11 cellular contexts compared by ENCODE assay signal in genomic region chr5:34709861-34710673, GRCh38. TPM values are rescaled to one million over a fixed set of nuclear protein-coding genes. Genes with fewer than 3 reads are reported as not detected.
DNase-seq lines count a peak whose midpoint lies in the region; ATAC-seq and TF ChIP-seq lines count a peak whose summit lies in the region.
"Had no signal": no experiment of that assay in that cellular context is flagged by ENCODE, and none has a peak within 500 bp of the region (broad histone marks: within the 10 kb centered on the region; RNA-seq: fewer than 3 reads in every experiment).

No MANE protein-coding gene starts in this region.

- no peak for TF ChIP-seq CTCF in PC-3 (conservative IDR thresholded peaks at IDR 0.05; ENCODE audit: low read depth, low read length)
- no peak for TF ChIP-seq CTCF in esophagus muscularis mucosa (IDR thresholded peaks at IDR 0.05)
- TF ChIP-seq CTCF in nephron progenitor cell (IDR thresholded peaks at IDR 0.05): no peak

- BruUV-seq in PC-3 (replicated peaks; lab: Mats Ljungman, UMichigan): no TSS peak

- H3F3A ChIP-seq in PC-3 (ENCODE audit: low read length, unreplicated experiment): peaks cover 5% of the 10 kb centered on the region

- H3K4me3 Mint-ChIP-seq in nephron progenitor cell (no peak overlapping the region), immature natural killer cell (no peak overlapping the region)
- H3K4me3 Mint-ChIP-seq: activated naive CD4-positive, alpha-beta T cell treated with anti-CD3 and anti-CD28 coated beads for 36 hours had no signal

- H4K20me1 ChIP-seq in PC-3 (ENCODE audit: low read length): no peaks in the 10 kb centered on the region

- H3K4me1 ChIP-seq in PC-3 (ENCODE audit: insufficient read depth, low read length) (peaks cover 23% of the 10 kb centered on the region), esophagus muscularis mucosa (peaks cover 0 to 49% (median 42%) of the 10 kb centered on the region in 4 donors)

- ATAC-seq in PC-3: no peak
- no peak for ATAC-seq in GM21447 (IDR thresholded peaks at IDR 0.05; ENCODE audit: unreplicated experiment)
- ATAC-seq: activated CD4-positive, CD25-positive, alpha-beta regulatory T cell treated with anti-CD3 and anti-CD28 coated beads, Interleukin-2, amount 50 U/mL, for 24 hours had no signal

- H3K36me3 Mint-ChIP-seq in nephron progenitor cell (ENCODE audit: low read depth) (peaks cover 39% of the 10 kb centered on the region), immature natural killer cell (no peaks in the 10 kb centered on the region)

- H3K9me2 ChIP-seq in PC-3 (replicated peaks; ENCODE audit: low read length): no peaks in the 10 kb centered on the region

- H3K27ac Mint-ChIP-seq in nephron progenitor cell (peak overlapping the region; percentile 17), immature natural killer cell (no peak overlapping the region)
- H3K27ac Mint-ChIP-seq: activated naive CD4-positive, alpha-beta T cell treated with anti-CD3 and anti-CD28 coated beads for 36 hours had no signal

- H3K4me1 Mint-ChIP-seq in nephron progenitor cell (peaks cover 5% of the 10 kb centered on the region), immature natural killer cell (no peaks in the 10 kb centered on the region)

- no peak overlapping the region for H3K4me3 ChIP-seq in PC-3 (ENCODE audit: low read length)
- H3K4me3 ChIP-seq in esophagus muscularis mucosa: no peak overlapping the region

- CTCF ChIA-PET in PC-3 (lab: Charles Lee): no interaction called here

- DNase-seq in ACHN (peak; percentile 86), PC-3 (peak; percentile 33), esophagus muscularis mucosa (ENCODE audit: extremely low spot score) (no peak), nephron progenitor cell (no peak), immature natural killer cell (no peak), ecto neural progenitor cell (ENCODE audit: low spot score) (no peak)
- DNase-seq in activated effector memory CD4-positive, alpha-beta T cell treated with Interleukin-2 at 50 U/mL for 16 hours: no peak
- DNase-seq: activated naive CD4-positive, alpha-beta T cell treated with anti-CD3 and anti-CD28 coated beads for 36 hours; stimulated activated CD4-positive, alpha-beta T cell treated with anti-CD3 and anti-CD28 coated beads, Interleukin-4, amount 100 ng/mL, for 4 hours had no signal

- 56% methylated on average over 6 of the region's 6 CpGs for WGBS in esophagus muscularis mucosa

- no peak overlapping the region for H2AFZ ChIP-seq in PC-3 (ENCODE audit: low read length)

- POLR2A ChIA-PET in PC-3 (lab: Charles Lee; ENCODE audit: unreplicated experiment): no interaction called here

- peaks cover 67% of the 10 kb centered on the region for H3K79me2 ChIP-seq in PC-3 (ENCODE audit: low read length)

- no peaks in the 10 kb centered on the region for H3K9me3 ChIP-seq in PC-3 (ENCODE audit: low read length)
- no peaks in the 10 kb centered on the region for H3K9me3 ChIP-seq in esophagus muscularis mucosa

- peak; percentile 21 for TF ChIP-seq EP300 in esophagus muscularis mucosa (IDR thresholded peaks at IDR 0.05)

- in situ Hi-C loops in ACHN (cut with HindIII; ENCODE audit: low pct_ligation_motif_present, low pct_unique_long_range_greater_than_20kb, low sequenced_read_pairs): no loop called here

- H3K36me3 ChIP-seq in PC-3 (ENCODE audit: low read depth, low read length): peaks cover 22% of the 10 kb centered on the region
- H3K36me3 ChIP-seq in esophagus muscularis mucosa: no peaks in the 10 kb centered on the region

- H3K27me3 ChIP-seq in PC-3 (ENCODE audit: low read length) (no peaks in the 10 kb centered on the region), esophagus muscularis mucosa (no peaks in the 10 kb centered on the region)

- intact Hi-C loops in PC-3 (cut with micrococcal nuclease): loop anchor here (10.0 kb wide), 1 partner anchor 705 kb away; the partner anchor contains the start of gene AMACR
- intact Hi-C loops in esophagus muscularis mucosa (cut with DNase I): no loop called here

- H3K9me3 Mint-ChIP-seq in nephron progenitor cell (no peaks in the 10 kb centered on the region), immature natural killer cell (no peaks in the 10 kb centered on the region)
- H3K9me3 Mint-ChIP-seq: activated naive CD4-positive, alpha-beta T cell treated with anti-CD3 and anti-CD28 coated beads for 36 hours had no signal

- no peak overlapping the region for H3K27ac ChIP-seq in PC-3 (ENCODE audit: low read length)
- peak overlapping the region; percentile 67 to 79 (median 72) for H3K27ac ChIP-seq in esophagus muscularis mucosa (replicated peaks in 1 of 4)

- TF ChIP-seq POLR2A in esophagus muscularis mucosa (IDR thresholded peaks at IDR 0.05; ENCODE audit: low read depth): no peak

- H3K4me2 ChIP-seq in PC-3 (ENCODE audit: low read length): no peak overlapping the region

- no peaks in the 10 kb centered on the region for H3K27me3 Mint-ChIP-seq in nephron progenitor cell (ENCODE audit: low read depth, poor library complexity)
- peaks cover 0 to 4% (median 0%) of the 10 kb centered on the region in 3 donors for H3K27me3 Mint-ChIP-seq in immature natural killer cell (ENCODE audit: low read depth in 3 of 3)

- H3K9ac ChIP-seq in PC-3 (ENCODE audit: low read length): no peak overlapping the region

RNA-seq across cellular contexts. Expression of gene RAI14, which starts 53.9 kb away (rescaled TPM):
- total RNA-seq in PC-3 (2014; rRNA removed) (54.4 and 73.5 TPM in 2 replicates), esophagus muscularis mucosa (10 to 100 TPM; 57.3 to 76.4 (median 68.1) TPM)
- polyA plus RNA-seq in immature natural killer cell: 1 to 10 TPM in 1 of 3 donors, under 1 TPM in 1, not detected in 1; 0.97 to 6.6 TPM

Comparison
In these comparisons a context has a peak if more than half of its experiments do, and no peak if none do; other contexts are left out.
1. DNase-seq: peak in ACHN (single experiment) and PC-3 (single experiment); none in esophagus muscularis mucosa (single experiment), nephron progenitor cell (single experiment), activated effector memory CD4-positive, alpha-beta T cell treated with Interleukin-2 at 50 U/mL for 16 hours (single experiment), immature natural killer cell (0 of 3) and ecto neural progenitor cell (single experiment).